Comparison of ENCODE assay signal across 15 cellular contexts in the genomic region with DNA sequence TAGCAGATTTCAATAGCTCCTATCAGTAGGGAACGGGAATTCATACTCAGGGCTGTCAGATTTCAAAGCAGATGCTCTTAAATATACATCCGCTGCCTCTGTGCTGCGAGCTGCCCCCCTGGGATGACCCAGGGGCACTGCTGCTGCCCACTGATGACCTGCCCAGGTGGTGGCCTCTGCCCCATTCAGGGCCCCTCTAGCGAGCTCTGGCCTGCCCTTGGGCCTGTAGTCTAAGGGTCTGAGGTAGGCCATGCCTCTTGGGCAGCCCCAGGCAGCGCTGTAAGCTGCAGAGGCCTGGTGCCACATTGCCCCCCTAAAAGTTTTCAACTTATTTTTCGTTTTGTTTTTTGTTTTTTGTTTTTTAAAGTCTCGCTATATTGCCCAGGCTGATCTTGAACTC. TPM values are rescaled to one million over a fixed set of nuclear protein-coding genes. Genes with fewer than 3 reads are reported as not detected.
A peak's percentile ranks its signal among the peaks of the same experiment; 100 is the strongest.
DNase-seq lines count a peak whose midpoint lies in the region; ATAC-seq, FAIRE-seq and TF ChIP-seq lines count a peak whose summit lies in the region.
"Had no signal": no experiment of that assay in that cellular context is flagged by ENCODE, and none has a peak within 500 bp of the region (broad histone marks: within the 10 kb centered on the region; RNA-seq: fewer than 3 reads in every experiment).

No MANE protein-coding gene starts in this region.

- peaks cover 5 to 24% of the 10 kb centered on the region in 2 experiments for H3K36me3 ChIP-seq in SK-N-SH (replicated peaks in 1 of 2; ENCODE audit: control insufficient read depth in 1 of 2, insufficient read depth in 2 of 2, low read length in 1 of 2)
- H3K36me3 ChIP-seq in aorta (ENCODE audit: control insufficient read depth in 1 of 2, insufficient read depth in 2 of 2, low read length in 1 of 2): peaks cover 3 to 7% of the 10 kb centered on the region in 2 donors

- POLR2A ChIA-PET in SK-N-SH (lab: Yijun Ruan, JAX): no interaction called here

- H3K4me1 ChIP-seq in SK-N-SH (ENCODE audit: control insufficient read depth in 1 of 2, insufficient read depth in 2 of 2, low read depth in 1 of 2, low read length in 1 of 2): peaks cover 0 to 2% of the 10 kb centered on the region in 2 experiments; a peak in 1 of 4 replicates
- no peaks in the 10 kb centered on the region for H3K4me1 ChIP-seq in aorta (ENCODE audit: control insufficient read depth in 1 of 2, insufficient read depth in 2 of 2, low read length in 2 of 2)
- H3K4me1 ChIP-seq: Caco-2 had no signal

- ATAC-seq in SK-N-SH treated with all-trans-retinoic acid at 6 μM for 48 hours (peak; percentile 10; the same call in 1 of the 3 replicates), aorta (ENCODE audit: low FRiP score) (peak; percentile 50)

- CTCF ChIA-PET in SK-N-SH (lab: Yijun Ruan, JAX): interaction anchor here (0.6 to 5.5 kb wide), 70 partner anchors 8 to 915 kb away, joined by 3 to 68 read pairs (median 4); partner anchors contain the start of genes CUX1 and IFT22

- H3K27me3 ChIP-seq in SK-N-SH (ENCODE audit: insufficient read depth): no peaks in the 10 kb centered on the region
- H3K27me3 ChIP-seq in aorta (ENCODE audit: control insufficient read depth in 1 of 2, insufficient read depth in 2 of 2, low read length in 1 of 2): no peaks in the 10 kb centered on the region
- H3K27me3 ChIP-seq: BE2C had no signal

- no peaks in the 10 kb centered on the region for H4K20me1 ChIP-seq in SK-N-SH (ENCODE audit: insufficient read depth)

- no peak overlapping the region for H3K4me3 Mint-ChIP-seq in chondrocyte (ENCODE audit: unreplicated experiment)
- no peak overlapping the region for H3K4me3 Mint-ChIP-seq in nephron
- H3K4me3 Mint-ChIP-seq: CD4-positive, CD25-positive, alpha-beta regulatory T cell had no signal

- intact Hi-C loops in aorta (cut with DNase I): loop anchor here (5.0 to 10.0 kb wide), 4 partner anchors 419 to 691 kb away; partner anchors contain the start of gene CUX1 (in 1 of the 2)

- 96% methylated on average over 7 of the region's 7 CpGs for WGBS in SK-N-SH (ENCODE audit: low lambda C conversion rate)
- WGBS in aorta, 2 donors: 91% methylated on average over 7 of the region's 7 CpGs

- TF ChIP-seq EP300 in SK-N-SH (IDR thresholded peaks at IDR 0.05; ENCODE audit: borderline replicate concordance in 1 of 2, low read depth in 1 of 2, low read length in 1 of 2): no peak

- FAIRE-seq in HTR-8/SVneo (lab: Jason Lieb, UNC): no peak
- FAIRE-seq: H54, RCC 7860 had no signal

- H3K9me2 ChIP-seq in SK-N-SH: no peaks in the 10 kb centered on the region

- H3K9me3 Mint-ChIP-seq in chondrocyte (ENCODE audit: low read depth) (no peaks in the 10 kb centered on the region), nephron (no peaks in the 10 kb centered on the region)
- H3K9me3 Mint-ChIP-seq: CD4-positive, CD25-positive, alpha-beta regulatory T cell had no signal

- H3K36me3 Mint-ChIP-seq in chondrocyte (ENCODE audit: low read depth) (peaks cover 16% of the 10 kb centered on the region), nephron (ENCODE audit: low read depth) (peaks cover 44% of the 10 kb centered on the region)

- no peaks in the 10 kb centered on the region for H3K79me2 ChIP-seq in SK-N-SH (ENCODE audit: insufficient read depth)

- TF ChIP-seq CTCF in SK-N-SH (IDR thresholded peaks at IDR 0.05): no peak
- TF ChIP-seq CTCF in chondrocyte (IDR thresholded peaks at IDR 0.05): no peak
- TF ChIP-seq CTCF in nephron (IDR thresholded peaks at IDR 0.05; ENCODE audit: unreplicated experiment in 3 of 3): no peak

- TF ChIP-seq RAD21 in SK-N-SH (IDR thresholded peaks at IDR 0.05; ENCODE audit: low read length): no peak

- H3K4me1 Mint-ChIP-seq in chondrocyte (ENCODE audit: low read depth): peaks cover 10% of the 10 kb centered on the region
- H3K4me1 Mint-ChIP-seq in nephron: peaks cover 7% of the 10 kb centered on the region
- H3K4me1 Mint-ChIP-seq: CD4-positive, CD25-positive, alpha-beta regulatory T cell had no signal

- no peak overlapping the region for H3K4me2 ChIP-seq in SK-N-SH

- H3K27ac Mint-ChIP-seq in chondrocyte (ENCODE audit: unreplicated experiment) (peak overlapping the region; percentile 74), nephron (peak overlapping the region in 2 of 3 experiments; percentile 35 to 75)
- H3K27ac Mint-ChIP-seq: CD4-positive, CD25-positive, alpha-beta regulatory T cell had no signal

- DNase-seq in SK-N-SH: no peak
- DNase-seq in chondrocyte (ENCODE audit: low spot score): no peak
- no peak for DNase-seq in aorta
- no peak for DNase-seq in NCI-H2227 (lab: John Stamatoyannopoulos, UW; ENCODE audit: unreplicated experiment)
- no peak for DNase-seq in HTR-8/SVneo (ENCODE audit: insufficient read length, low spot score)
- DNase-seq in AML-193 (lab: John Stamatoyannopoulos, UW): no peak
- DNase-seq: GF-D8 had no signal

- no peak overlapping the region for H3K9ac ChIP-seq in SK-N-SH

- H3F3A ChIP-seq in SK-N-SH (replicated peaks; ENCODE audit: insufficient read depth): no peaks in the 10 kb centered on the region

- H3K9me3 ChIP-seq in SK-N-SH (no peaks in the 10 kb centered on the region), aorta (ENCODE audit: control insufficient read depth, low read length) (no peaks in the 10 kb centered on the region)
- H3K9me3 ChIP-seq: BE2C, Caco-2 had no signal

- H3K27ac ChIP-seq in SK-N-SH (ENCODE audit: low read depth in 2 of 2, low read length in 1 of 2): no peak overlapping the region; a peak in 1 of 4 replicates
- H3K27ac ChIP-seq in aorta (ENCODE audit: low read depth in 1 of 2, low read length in 2 of 2): no peak overlapping the region
- H3K27ac ChIP-seq: 22Rv1 had no signal

- no peak overlapping the region for H2AFZ ChIP-seq in SK-N-SH (ENCODE audit: low read depth)

- no peaks in the 10 kb centered on the region for H3K27me3 Mint-ChIP-seq in chondrocyte (ENCODE audit: low read depth)
- peaks cover 3% of the 10 kb centered on the region for H3K27me3 Mint-ChIP-seq in nephron (ENCODE audit: low read depth)
- H3K27me3 Mint-ChIP-seq: CD4-positive, CD25-positive, alpha-beta regulatory T cell had no signal

- H3K4me3 ChIP-seq in SK-N-SH (ENCODE audit: low read depth in 2 of 2, low read length in 1 of 2) (no peak overlapping the region), aorta (ENCODE audit: low read length in 2 of 2) (no peak overlapping the region)

TF ChIP-seq in SK-N-SH treated with all-trans-retinoic acid at 6 μM for 48 hours, 23 proteins besides CTCF, POLR2A, EP300 and RAD21 (continues in another document):
- TF ChIP-seq PPARA (CRISPR knock-in tag; IDR thresholded peaks at IDR 0.05; ENCODE audit: borderline replicate concordance): no peak
- TF ChIP-seq PATZ1 (CRISPR knock-in tag; IDR thresholded peaks at IDR 0.05; ENCODE audit: borderline replicate concordance): no peak

TF ChIP-seq in SK-N-SH, 30 proteins besides CTCF, POLR2A, EP300 and RAD21:
- no peak for TF ChIP-seq GABPA (IDR thresholded peaks at IDR 0.05; ENCODE audit: low read depth)
- TF ChIP-seq MEF2A (IDR thresholded peaks at IDR 0.05; ENCODE audit: borderline replicate concordance, low read depth): no peak
- no peak for TF ChIP-seq MXI1 (IDR thresholded peaks at IDR 0.05; ENCODE audit: low read depth, low read length)
- no peak for TF ChIP-seq RCOR1 (IDR thresholded peaks at IDR 0.05; ENCODE audit: low read length)
- TF ChIP-seq YY1 (IDR thresholded peaks at IDR 0.05; ENCODE audit: low read depth): no peak
- no peak for TF ChIP-seq EZH2phosphoT487 (IDR thresholded peaks at IDR 0.05; ENCODE audit: borderline replicate concordance, low read depth)
- TF ChIP-seq TAF1 (IDR thresholded peaks at IDR 0.05; ENCODE audit: borderline replicate concordance, low read depth, low read length): no peak
- TF ChIP-seq USF2 (IDR thresholded peaks at IDR 0.05; ENCODE audit: borderline replicate concordance, low read depth, low read length): no peak
- TF ChIP-seq NFIC (IDR thresholded peaks at IDR 0.05; ENCODE audit: borderline replicate concordance): no peak
- TF ChIP-seq FOXM1 (IDR thresholded peaks at IDR 0.05; ENCODE audit: low read depth): no peak
- TF ChIP-seq CHD2 (IDR thresholded peaks at IDR 0.05; ENCODE audit: low read length, partially characterized antibody): no peak
- TF ChIP-seq IRF3 (IDR thresholded peaks at IDR 0.05; ENCODE audit: low read depth, low read length): no peak
- TF ChIP-seq FOSL2 (IDR thresholded peaks at IDR 0.05; ENCODE audit: borderline replicate concordance, low read depth): no peak
- TF ChIP-seq SIN3A (IDR thresholded peaks at IDR 0.05; ENCODE audit: borderline replicate concordance, low read depth, low read length): no peak
- TF ChIP-seq POLR2AphosphoS5 (IDR thresholded peaks at IDR 0.05; ENCODE audit: low read depth, low read length): no peak
TF ChIP-seq in SK-N-SH: peak in this region for 0.

RNA-seq across cellular contexts. Expression of gene SH2B2, which starts 50.6 kb away (rescaled TPM):
- polyA plus RNA-seq in SK-N-SH (2012; rRNA removed) (3.8 and 4.7 TPM in 2 replicates), aorta (1 to 10 TPM in 1 of 2 donors, under 1 TPM in 1; 0.50 to 2.4 TPM)
- 1.5 and 3.3 TPM in 2 replicates for polyA plus RNA-seq in SK-N-SH (2012; cell fraction: cytosol; rRNA removed)
- 8.5 and 19.3 TPM in 2 replicates for polyA plus RNA-seq in SK-N-SH (2012; cell fraction: nucleus; rRNA removed)
- total RNA-seq in chondrocyte (2.3 to 4.1 TPM (median 2.6 TPM) in 3 replicates), aorta (10 to 100 TPM in 1 of 2 donors, 1 to 10 TPM in 1; 5.5 to 15.6 TPM)
